ENCODE assay signal across 8 cellular contexts in the genomic region with DNA sequence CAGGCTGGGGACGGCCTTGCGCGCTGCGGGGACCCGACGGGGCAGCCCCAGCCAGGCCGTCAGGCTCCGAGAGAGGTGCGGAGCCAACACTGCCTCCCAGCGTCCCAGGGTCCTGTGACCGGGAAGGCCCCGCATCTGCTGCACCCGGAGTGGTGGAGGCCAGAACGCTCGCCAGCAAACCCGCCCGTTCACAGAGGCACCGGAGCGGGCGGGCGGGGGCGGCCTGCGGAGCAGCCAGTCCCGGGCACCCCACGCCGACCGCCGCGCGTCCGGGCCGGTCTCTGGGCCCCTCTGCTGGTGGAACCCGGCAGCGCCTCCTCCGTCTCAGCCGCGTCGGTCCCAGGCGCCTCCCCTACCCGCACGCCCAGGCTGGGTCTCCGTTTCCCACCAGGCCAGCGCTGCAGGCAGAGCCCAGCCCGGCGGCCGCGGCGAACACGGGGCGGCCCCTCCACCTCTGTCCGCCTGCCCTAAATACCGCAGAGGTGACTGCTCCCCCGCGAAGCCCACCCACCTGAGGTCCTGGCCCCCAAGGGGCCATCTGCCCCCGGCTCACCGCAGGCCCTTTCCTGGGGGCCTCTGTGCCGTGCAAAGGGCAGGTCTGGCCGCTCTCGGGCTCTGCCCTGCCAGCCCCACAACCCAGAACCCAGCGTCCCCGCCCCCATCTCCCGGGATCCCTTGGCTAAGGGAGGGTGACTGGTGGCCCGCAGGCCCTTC. TPM values are rescaled to one million over a fixed set of nuclear protein-coding genes. Genes with fewer than 3 reads are reported as not detected.
A peak's percentile ranks its signal among the peaks of the same experiment; 100 is the strongest.
DNase-seq lines count a peak whose midpoint lies in the region; ATAC-seq and FAIRE-seq lines count a peak whose summit lies in the region.

No MANE protein-coding gene starts in this region.

- H3K27ac ChIP-seq in cingulate gyrus (ENCODE audit: low read depth, low read length): peak overlapping the region; percentile 54

- FAIRE-seq in HTR-8/SVneo (lab: Jason Lieb, UNC): no peak

- peak; percentile 57 for DNase-seq in EL
- DNase-seq in Kasumi-1 (lab: John Stamatoyannopoulos, UW): peak; percentile 30 to 42
- DNase-seq in activated CD4-positive, alpha-beta T cell treated with anti-CD3 and anti-CD28 coated beads for 4 hours: peak; percentile 60 to 64
- DNase-seq in left lobe of liver (ENCODE audit: low spot score): peak; percentile 63
- DNase-seq in stimulated activated CD4-positive, alpha-beta T cell treated with anti-CD3 and anti-CD28 coated beads, Interleukin-2, amount 100 ng/mL, for 48 hours: peak; percentile 59 to 76
- no peak for DNase-seq in HTR-8/SVneo (ENCODE audit: insufficient read length, low spot score)

- ATAC-seq in left lobe of liver (peak; percentile 92), GM18868 (IDR thresholded peaks at IDR 0.05; ENCODE audit: unreplicated experiment) (no peak)

RNA-seq across cellular contexts. Expression of a gene that starts 15.9 kb away (rescaled TPM):
- total RNA-seq in left lobe of liver: 19.3 TPM

RNA-seq across cellular contexts. Expression of a gene that starts 16.2 kb away (rescaled TPM):
- 6.0 TPM for total RNA-seq in left lobe of liver

RNA-seq across cellular contexts. Expression of a gene that starts 34.1 kb away (rescaled TPM):
- 9.0 TPM for total RNA-seq in left lobe of liver

RNA-seq across cellular contexts. Expression of a gene that starts 52.1 kb away (rescaled TPM):
- total RNA-seq in left lobe of liver: 23.0 TPM
